In genomic region chrX:63560601-63561218, GRCh38 we compare ENCODE assay signal across 8 cellular contexts.
DNase-seq lines count a peak whose midpoint lies in the region; ATAC-seq and TF ChIP-seq lines count a peak whose summit lies in the region.

No MANE protein-coding gene starts in this region.

- peak; percentile 70 for DNase-seq in COLO829 (ENCODE audit: low spot score)
- peak; percentile 29 for DNase-seq in HS-27A (ENCODE audit: low read depth)
- peak; percentile 44 for DNase-seq in NOMO-1 treated with DMSO at 0.1 percent for 48 hours (lab: John Stamatoyannopoulos, UW; ENCODE audit: unreplicated experiment)
- peak; percentile 13 for DNase-seq in activated CD8-positive, alpha-beta memory T cell treated with anti-CD3 and anti-CD28 coated beads, Interleukin-2, amount 50 U/mL, for 24 hours (ENCODE audit: extremely low read depth)
- peak; percentile 71 for DNase-seq in epithelial cell of esophagus (ENCODE audit: low read depth)
- peak; percentile 14 to 16 for DNase-seq in stimulated activated CD8-positive, alpha-beta memory T cell treated with anti-CD3 and anti-CD28 coated beads, Interleukin-2, amount 100 ng/mL, for 1 hour (ENCODE audit: low read depth in 2 of 2)

- H3K27me3 ChIP-seq in mononuclear cell (ENCODE audit: insufficient read depth, low read length): no peaks in the 10 kb centered on the region

- peak; percentile 87 for ATAC-seq in GM19468 (IDR thresholded peaks at IDR 0.05; ENCODE audit: extremely low read depth, unreplicated experiment)

- no peak for TF ChIP-seq CTCF in epithelial cell of esophagus (IDR thresholded peaks at IDR 0.05; ENCODE audit: insufficient read depth, low read depth, low read length, missing control alignments)

- no peaks in the 10 kb centered on the region for H3K9me3 ChIP-seq in mononuclear cell (ENCODE audit: low read depth, low read length)

- peak overlapping the region; percentile 78 for H3K4me3 ChIP-seq in epithelial cell of esophagus (ENCODE audit: low read length)
- H3K4me3 ChIP-seq in mononuclear cell (ENCODE audit: low read length): peak overlapping the region; percentile 58

- peaks cover 7% of the 10 kb centered on the region for H3K4me1 ChIP-seq in mononuclear cell (ENCODE audit: insufficient read depth, low read length)

Comparison
In these comparisons a context has a peak if more than half of its experiments do, and no peak if none do; other contexts are left out.
1. Peak in every context shown above with its lines: DNase-seq, ATAC-seq and H3K4me3 ChIP-seq.
2. DNase-seq: peak in every context shown above with its lines; median percentile 71 in epithelial cell of esophagus; 70 in COLO829; 44 in NOMO-1 treated with DMSO at 0.1 percent for 48 hours; 29 in HS-27A; 15 in stimulated activated CD8-positive, alpha-beta memory T cell treated with anti-CD3 and anti-CD28 coated beads, Interleukin-2, amount 100 ng/mL, for 1 hour; 13 in activated CD8-positive, alpha-beta memory T cell treated with anti-CD3 and anti-CD28 coated beads, Interleukin-2, amount 50 U/mL, for 24 hours.